1 cellular context compared by ENCODE assay signal in the genomic region with DNA sequence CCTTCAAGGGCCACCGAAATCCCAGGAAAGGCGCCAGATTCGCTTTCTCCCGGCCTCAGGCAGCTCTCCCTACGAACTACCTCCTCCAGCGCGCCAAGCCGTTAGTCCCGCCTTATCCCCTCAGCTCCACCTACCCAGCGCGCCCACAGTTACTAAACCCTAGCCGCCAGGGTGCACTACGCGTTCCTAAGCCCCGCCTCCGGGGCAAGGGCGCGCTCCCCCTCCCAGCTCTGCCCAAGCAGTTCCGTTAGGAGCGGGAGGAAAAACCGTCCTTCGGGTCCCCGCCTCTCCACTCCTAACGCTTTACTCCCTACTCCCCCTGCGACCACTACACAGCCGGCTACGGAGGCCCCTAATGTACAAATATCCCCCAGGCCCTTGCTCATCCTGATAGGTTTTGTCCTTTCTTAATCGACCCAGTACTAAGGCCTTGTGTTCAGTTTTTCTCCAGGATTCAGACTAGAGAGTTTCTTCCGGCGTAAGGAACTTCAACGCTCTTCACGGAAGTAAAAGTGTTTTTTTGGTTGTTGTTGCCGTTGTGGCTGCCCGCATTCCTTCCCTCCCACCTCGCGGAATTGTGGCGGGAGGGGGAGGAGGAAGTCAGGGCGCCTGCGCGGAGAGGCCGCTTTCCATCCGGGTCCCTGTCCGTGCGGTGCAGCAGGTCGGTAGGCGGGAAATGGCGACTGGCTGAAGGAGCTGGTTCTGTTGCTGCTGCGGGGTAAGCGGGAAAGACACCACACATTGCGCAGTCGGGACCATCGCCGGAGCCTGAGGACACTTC.
A peak's percentile ranks its signal among the peaks of the same experiment; 100 is the strongest.
TF ChIP-seq lines count a peak whose summit lies in the region.

A gene (plus strand): TSS at position 655 of the 781 bp plus-strand sequence. CDS start 31,386 bp downstream, outside the sequence.

TF ChIP-seq in HepG2, 621 proteins besides CTCF, POLR2A, EP300 and RAD21 (continued from another document and continues in another):
- TF ChIP-seq, protein P1, sequence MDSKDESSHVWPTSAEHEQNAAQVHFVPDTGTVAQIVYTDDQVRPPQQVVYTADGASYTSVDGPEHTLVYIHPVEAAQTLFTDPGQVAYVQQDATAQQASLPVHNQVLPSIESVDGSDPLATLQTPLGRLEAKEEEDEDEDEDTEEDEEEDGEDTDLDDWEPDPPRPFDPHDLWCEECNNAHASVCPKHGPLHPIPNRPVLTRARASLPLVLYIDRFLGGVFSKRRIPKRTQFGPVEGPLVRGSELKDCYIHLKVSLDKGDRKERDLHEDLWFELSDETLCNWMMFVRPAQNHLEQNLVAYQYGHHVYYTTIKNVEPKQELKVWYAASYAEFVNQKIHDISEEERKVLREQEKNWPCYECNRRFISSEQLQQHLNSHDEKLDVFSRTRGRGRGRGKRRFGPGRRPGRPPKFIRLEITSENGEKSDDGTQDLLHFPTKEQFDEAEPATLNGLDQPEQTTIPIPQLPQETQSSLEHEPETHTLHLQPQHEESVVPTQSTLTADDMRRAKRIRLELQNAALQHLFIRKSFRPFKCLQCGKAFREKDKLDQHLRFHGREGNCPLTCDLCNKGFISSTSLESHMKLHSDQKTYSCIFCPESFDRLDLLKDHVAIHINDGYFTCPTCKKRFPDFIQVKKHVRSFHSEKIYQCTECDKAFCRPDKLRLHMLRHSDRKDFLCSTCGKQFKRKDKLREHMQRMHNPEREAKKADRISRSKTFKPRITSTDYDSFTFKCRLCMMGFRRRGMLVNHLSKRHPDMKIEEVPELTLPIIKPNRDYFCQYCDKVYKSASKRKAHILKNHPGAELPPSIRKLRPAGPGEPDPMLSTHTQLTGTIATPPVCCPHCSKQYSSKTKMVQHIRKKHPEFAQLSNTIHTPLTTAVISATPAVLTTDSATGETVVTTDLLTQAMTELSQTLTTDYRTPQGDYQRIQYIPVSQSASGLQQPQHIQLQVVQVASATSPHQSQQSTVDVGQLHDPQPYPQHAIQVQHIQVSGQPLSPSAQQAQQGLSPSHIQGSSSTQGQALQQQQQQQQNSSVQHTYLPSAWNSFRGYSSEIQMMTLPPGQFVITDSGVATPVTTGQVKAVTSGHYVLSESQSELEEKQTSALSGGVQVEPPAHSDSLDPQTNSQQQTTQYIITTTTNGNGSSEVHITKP (CRISPR knock-in tag; IDR thresholded peaks at IDR 0.05; ENCODE audit: low read depth), result peak; percentile 14; the same call in 1 of the 2 replicates
- TF ChIP-seq, protein P2, sequence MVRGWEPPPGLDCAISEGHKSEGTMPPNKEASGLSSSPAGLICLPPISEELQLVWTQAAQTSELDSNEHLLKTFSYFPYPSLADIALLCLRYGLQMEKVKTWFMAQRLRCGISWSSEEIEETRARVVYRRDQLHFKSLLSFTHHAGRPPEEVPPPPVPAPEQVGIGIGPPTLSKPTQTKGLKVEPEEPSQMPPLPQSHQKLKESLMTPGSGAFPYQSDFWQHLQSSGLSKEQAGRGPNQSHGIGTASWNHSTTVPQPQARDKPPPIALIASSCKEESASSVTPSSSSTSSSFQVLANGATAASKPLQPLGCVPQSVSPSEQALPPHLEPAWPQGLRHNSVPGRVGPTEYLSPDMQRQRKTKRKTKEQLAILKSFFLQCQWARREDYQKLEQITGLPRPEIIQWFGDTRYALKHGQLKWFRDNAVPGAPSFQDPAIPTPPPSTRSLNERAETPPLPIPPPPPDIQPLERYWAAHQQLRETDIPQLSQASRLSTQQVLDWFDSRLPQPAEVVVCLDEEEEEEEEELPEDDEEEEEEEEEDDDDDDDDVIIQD (CRISPR knock-in tag; IDR thresholded peaks at IDR 0.05; ENCODE audit: low read depth), result peak; percentile 53; the same call in 1 of the 2 replicates
- TF ChIP-seq ZNF850 (CRISPR knock-in tag; conservative IDR thresholded peaks at IDR 0.05), result no peak
- TF ChIP-seq HNF4G (IDR thresholded peaks at IDR 0.05; ENCODE audit: borderline replicate concordance, low read depth, low read length), result no peak
- TF ChIP-seq HNF4G (CRISPR knock-in tag; IDR thresholded peaks at IDR 0.05; ENCODE audit: borderline replicate concordance, low read depth), result no peak
- peak; percentile 64 for TF ChIP-seq NFYC (CRISPR knock-in tag; IDR thresholded peaks at IDR 0.05)
- TF ChIP-seq, protein P3, sequence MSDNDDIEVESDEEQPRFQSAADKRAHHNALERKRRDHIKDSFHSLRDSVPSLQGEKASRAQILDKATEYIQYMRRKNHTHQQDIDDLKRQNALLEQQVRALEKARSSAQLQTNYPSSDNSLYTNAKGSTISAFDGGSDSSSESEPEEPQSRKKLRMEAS (IDR thresholded peaks at IDR 0.05), result peak; percentile 69
- no peak for TF ChIP-seq MED8 (CRISPR knock-in tag; IDR thresholded peaks at IDR 0.05; ENCODE audit: insufficient replicate concordance)
- TF ChIP-seq ZEB1 (IDR thresholded peaks at IDR 0.05; ENCODE audit: insufficient replicate concordance, low read depth), result no peak
- TF ChIP-seq, protein P4, sequence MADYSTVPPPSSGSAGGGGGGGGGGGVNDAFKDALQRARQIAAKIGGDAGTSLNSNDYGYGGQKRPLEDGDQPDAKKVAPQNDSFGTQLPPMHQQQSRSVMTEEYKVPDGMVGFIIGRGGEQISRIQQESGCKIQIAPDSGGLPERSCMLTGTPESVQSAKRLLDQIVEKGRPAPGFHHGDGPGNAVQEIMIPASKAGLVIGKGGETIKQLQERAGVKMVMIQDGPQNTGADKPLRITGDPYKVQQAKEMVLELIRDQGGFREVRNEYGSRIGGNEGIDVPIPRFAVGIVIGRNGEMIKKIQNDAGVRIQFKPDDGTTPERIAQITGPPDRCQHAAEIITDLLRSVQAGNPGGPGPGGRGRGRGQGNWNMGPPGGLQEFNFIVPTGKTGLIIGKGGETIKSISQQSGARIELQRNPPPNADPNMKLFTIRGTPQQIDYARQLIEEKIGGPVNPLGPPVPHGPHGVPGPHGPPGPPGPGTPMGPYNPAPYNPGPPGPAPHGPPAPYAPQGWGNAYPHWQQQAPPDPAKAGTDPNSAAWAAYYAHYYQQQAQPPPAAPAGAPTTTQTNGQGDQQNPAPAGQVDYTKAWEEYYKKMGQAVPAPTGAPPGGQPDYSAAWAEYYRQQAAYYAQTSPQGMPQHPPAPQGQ (CRISPR knock-in tag; IDR thresholded peaks at IDR 0.05; ENCODE audit: borderline replicate concordance), result no peak
- no peak for TF ChIP-seq CC2D1A (CRISPR knock-in tag; IDR thresholded peaks at IDR 0.05)
- TF ChIP-seq ZNF629 (CRISPR knock-in tag; conservative IDR thresholded peaks at IDR 0.05), result no peak
- TF ChIP-seq BHLHE40 (IDR thresholded peaks at IDR 0.05; ENCODE audit: low read length), result no peak
- TF ChIP-seq MTF2 (CRISPR knock-in tag; IDR thresholded peaks at IDR 0.05; ENCODE audit: borderline replicate concordance), result no peak; the same call in 1 of the 2 replicates
- TF ChIP-seq ELF4 (CRISPR knock-in tag; IDR thresholded peaks at IDR 0.05; ENCODE audit: borderline replicate concordance), result peak; percentile 85
- no peak for TF ChIP-seq U2AF1 (optimal IDR thresholded peaks at IDR 0.05; ENCODE audit: low read depth, low read length)
- TF ChIP-seq RORA (CRISPR knock-in tag; IDR thresholded peaks at IDR 0.05), result no peak
- TF ChIP-seq YEATS4 (CRISPR knock-in tag; IDR thresholded peaks at IDR 0.05; ENCODE audit: borderline replicate concordance), result peak; percentile 68
- no peak for TF ChIP-seq ZNF615 (CRISPR knock-in tag; IDR thresholded peaks at IDR 0.05; ENCODE audit: borderline replicate concordance)
- no peak for TF ChIP-seq PRPF4 (IDR thresholded peaks at IDR 0.05; ENCODE audit: low read depth, low read length, poor library complexity, severe bottlenecking)
- TF ChIP-seq TBX3 (IDR thresholded peaks at IDR 0.05; ENCODE audit: borderline replicate concordance), result 0 out of 2 replicates have a peak, but pooled peaks have one; percentile 9
- TF ChIP-seq ZNF510 (CRISPR knock-in tag; IDR thresholded peaks at IDR 0.05; ENCODE audit: low read depth), result no peak
- 0 out of 2 replicates have a peak, but pooled peaks have one; percentile 30 for TF ChIP-seq ZSCAN9 (CRISPR knock-in tag; IDR thresholded peaks at IDR 0.05; ENCODE audit: borderline replicate concordance)
- peak; percentile 81; the same call in 1 of the 2 replicates for TF ChIP-seq ZNF552 (CRISPR knock-in tag; IDR thresholded peaks at IDR 0.05; ENCODE audit: borderline replicate concordance)
- TF ChIP-seq MEIS2 (CRISPR knock-in tag; IDR thresholded peaks at IDR 0.05), result peak; percentile 40; the same call in 1 of the 2 replicates
- peak; percentile 64; the same call in 1 of the 2 replicates for TF ChIP-seq SP5 (CRISPR knock-in tag; IDR thresholded peaks at IDR 0.05; ENCODE audit: borderline replicate concordance, low read depth)
- peak; percentile 64 for TF ChIP-seq POGZ (CRISPR knock-in tag; IDR thresholded peaks at IDR 0.05)
- TF ChIP-seq, protein P5, sequence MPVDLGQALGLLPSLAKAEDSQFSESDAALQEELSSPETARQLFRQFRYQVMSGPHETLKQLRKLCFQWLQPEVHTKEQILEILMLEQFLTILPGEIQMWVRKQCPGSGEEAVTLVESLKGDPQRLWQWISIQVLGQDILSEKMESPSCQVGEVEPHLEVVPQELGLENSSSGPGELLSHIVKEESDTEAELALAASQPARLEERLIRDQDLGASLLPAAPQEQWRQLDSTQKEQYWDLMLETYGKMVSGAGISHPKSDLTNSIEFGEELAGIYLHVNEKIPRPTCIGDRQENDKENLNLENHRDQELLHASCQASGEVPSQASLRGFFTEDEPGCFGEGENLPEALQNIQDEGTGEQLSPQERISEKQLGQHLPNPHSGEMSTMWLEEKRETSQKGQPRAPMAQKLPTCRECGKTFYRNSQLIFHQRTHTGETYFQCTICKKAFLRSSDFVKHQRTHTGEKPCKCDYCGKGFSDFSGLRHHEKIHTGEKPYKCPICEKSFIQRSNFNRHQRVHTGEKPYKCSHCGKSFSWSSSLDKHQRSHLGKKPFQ (CRISPR knock-in tag; IDR thresholded peaks at IDR 0.05; ENCODE audit: insufficient replicate concordance), result peak; percentile 8
- TF ChIP-seq ARNT2 (CRISPR knock-in tag; IDR thresholded peaks at IDR 0.05; ENCODE audit: low read depth), result peak; percentile 60
- no peak; the same call in 1 of the 2 replicates for TF ChIP-seq ZNF530 (CRISPR knock-in tag; IDR thresholded peaks at IDR 0.05; ENCODE audit: low read depth)
- no peak for TF ChIP-seq ZNF841 (CRISPR knock-in tag; IDR thresholded peaks at IDR 0.05; ENCODE audit: borderline replicate concordance)
- TF ChIP-seq ZNF501 (CRISPR knock-in tag; IDR thresholded peaks at IDR 0.05), result peak; percentile 96
- no peak for TF ChIP-seq NRL (CRISPR knock-in tag; IDR thresholded peaks at IDR 0.05; ENCODE audit: borderline replicate concordance)
- TF ChIP-seq ZSCAN21 (CRISPR knock-in tag; IDR thresholded peaks at IDR 0.05; ENCODE audit: borderline replicate concordance), result peak; percentile 28; the same call in 1 of the 2 replicates
- TF ChIP-seq, protein P6, sequence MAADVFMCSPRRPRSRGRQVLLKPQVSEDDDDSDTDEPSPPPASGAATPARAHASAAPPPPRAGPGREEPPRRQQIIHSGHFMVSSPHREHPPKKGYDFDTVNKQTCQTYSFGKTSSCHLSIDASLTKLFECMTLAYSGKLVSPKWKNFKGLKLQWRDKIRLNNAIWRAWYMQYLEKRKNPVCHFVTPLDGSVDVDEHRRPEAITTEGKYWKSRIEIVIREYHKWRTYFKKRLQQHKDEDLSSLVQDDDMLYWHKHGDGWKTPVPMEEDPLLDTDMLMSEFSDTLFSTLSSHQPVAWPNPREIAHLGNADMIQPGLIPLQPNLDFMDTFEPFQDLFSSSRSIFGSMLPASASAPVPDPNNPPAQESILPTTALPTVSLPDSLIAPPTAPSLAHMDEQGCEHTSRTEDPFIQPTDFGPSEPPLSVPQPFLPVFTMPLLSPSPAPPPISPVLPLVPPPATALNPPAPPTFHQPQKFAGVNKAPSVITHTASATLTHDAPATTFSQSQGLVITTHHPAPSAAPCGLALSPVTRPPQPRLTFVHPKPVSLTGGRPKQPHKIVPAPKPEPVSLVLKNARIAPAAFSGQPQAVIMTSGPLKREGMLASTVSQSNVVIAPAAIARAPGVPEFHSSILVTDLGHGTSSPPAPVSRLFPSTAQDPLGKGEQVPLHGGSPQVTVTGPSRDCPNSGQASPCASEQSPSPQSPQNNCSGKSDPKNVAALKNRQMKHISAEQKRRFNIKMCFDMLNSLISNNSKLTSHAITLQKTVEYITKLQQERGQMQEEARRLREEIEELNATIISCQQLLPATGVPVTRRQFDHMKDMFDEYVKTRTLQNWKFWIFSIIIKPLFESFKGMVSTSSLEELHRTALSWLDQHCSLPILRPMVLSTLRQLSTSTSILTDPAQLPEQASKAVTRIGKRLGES (CRISPR knock-in tag; IDR thresholded peaks at IDR 0.05; ENCODE audit: borderline replicate concordance), result no peak
- TF ChIP-seq DPF2 (CRISPR knock-in tag; IDR thresholded peaks at IDR 0.05; ENCODE audit: borderline replicate concordance, low read depth), result no peak
- TF ChIP-seq ZNF674 (CRISPR knock-in tag; IDR thresholded peaks at IDR 0.05; ENCODE audit: low read depth), result no peak
- no peak for TF ChIP-seq NCOA1 (CRISPR knock-in tag; IDR thresholded peaks at IDR 0.05)
- TF ChIP-seq, protein P7, sequence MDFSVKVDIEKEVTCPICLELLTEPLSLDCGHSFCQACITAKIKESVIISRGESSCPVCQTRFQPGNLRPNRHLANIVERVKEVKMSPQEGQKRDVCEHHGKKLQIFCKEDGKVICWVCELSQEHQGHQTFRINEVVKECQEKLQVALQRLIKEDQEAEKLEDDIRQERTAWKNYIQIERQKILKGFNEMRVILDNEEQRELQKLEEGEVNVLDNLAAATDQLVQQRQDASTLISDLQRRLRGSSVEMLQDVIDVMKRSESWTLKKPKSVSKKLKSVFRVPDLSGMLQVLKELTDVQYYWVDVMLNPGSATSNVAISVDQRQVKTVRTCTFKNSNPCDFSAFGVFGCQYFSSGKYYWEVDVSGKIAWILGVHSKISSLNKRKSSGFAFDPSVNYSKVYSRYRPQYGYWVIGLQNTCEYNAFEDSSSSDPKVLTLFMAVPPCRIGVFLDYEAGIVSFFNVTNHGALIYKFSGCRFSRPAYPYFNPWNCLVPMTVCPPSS (IDR thresholded peaks at IDR 0.05), result no peak
- TF ChIP-seq, protein P8, sequence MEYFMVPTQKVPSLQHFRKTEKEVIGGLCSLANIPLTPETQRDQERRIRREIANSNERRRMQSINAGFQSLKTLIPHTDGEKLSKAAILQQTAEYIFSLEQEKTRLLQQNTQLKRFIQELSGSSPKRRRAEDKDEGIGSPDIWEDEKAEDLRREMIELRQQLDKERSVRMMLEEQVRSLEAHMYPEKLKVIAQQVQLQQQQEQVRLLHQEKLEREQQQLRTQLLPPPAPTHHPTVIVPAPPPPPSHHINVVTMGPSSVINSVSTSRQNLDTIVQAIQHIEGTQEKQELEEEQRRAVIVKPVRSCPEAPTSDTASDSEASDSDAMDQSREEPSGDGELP (IDR thresholded peaks at IDR 0.05; ENCODE audit: borderline replicate concordance, low read depth), result peak; percentile 14; the same call in 1 of the 2 replicates
- TF ChIP-seq, protein P9, sequence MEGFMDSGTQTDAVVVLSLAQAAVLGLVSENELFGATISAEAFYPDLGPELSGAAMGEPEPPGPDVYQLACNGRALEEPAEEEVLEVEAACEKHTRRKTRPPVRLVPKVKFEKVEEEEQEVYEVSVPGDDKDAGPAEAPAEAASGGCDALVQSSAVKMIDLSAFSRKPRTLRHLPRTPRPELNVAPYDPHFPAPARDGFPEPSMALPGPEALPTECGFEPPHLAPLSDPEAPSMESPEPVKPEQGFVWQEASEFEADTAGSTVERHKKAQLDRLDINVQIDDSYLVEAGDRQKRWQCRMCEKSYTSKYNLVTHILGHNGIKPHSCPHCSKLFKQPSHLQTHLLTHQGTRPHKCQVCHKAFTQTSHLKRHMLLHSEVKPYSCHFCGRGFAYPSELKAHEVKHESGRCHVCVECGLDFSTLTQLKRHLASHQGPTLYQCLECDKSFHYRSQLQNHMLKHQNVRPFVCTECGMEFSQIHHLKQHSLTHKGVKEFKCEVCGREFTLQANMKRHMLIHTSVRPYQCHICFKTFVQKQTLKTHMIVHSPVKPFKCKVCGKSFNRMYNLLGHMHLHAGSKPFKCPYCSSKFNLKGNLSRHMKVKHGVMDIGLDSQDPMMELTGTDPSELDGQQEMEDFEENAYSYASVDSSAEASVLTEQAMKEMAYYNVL (CRISPR knock-in tag; IDR thresholded peaks at IDR 0.05; ENCODE audit: borderline replicate concordance), result peak; percentile 79; the same call in 1 of the 2 replicates
- TF ChIP-seq FOXK2 (IDR thresholded peaks at IDR 0.05), result peak; percentile 82
